9 cellular contexts compared by ENCODE assay signal in the genomic region with DNA sequence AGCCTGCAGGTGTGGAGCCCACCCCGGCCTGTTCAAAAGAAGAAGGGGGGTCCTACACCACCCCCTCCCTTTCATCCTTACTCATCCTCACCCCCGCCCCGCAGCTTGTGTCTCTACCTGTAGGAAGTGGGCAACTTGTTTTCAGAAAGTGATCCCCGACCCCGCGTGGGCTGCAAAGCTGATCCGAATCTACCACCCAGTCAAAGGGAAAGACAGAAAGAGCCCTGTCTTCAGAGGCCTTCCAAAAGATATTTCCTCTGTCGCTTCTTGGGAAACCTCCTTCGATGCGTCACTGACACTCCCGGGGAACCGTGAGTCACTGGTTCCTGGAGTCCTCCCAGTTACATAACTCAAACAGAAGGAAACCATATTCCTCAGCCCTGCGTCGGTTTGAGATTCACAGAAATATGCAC. TPM values are rescaled to one million over a fixed set of nuclear protein-coding genes. Genes with fewer than 3 reads are reported as not detected.
DNase-seq lines count a peak whose midpoint lies in the region; FAIRE-seq and TF ChIP-seq lines count a peak whose summit lies in the region.
"Not testable (repeated sequence)": the region's sequence is repeated elsewhere in the genome, so short reads cannot be mapped to it uniquely, and the experiment has no call there.
"Had no signal": no experiment of that assay in that cellular context is flagged by ENCODE, and none has a peak within 500 bp of the region (broad histone marks: within the 10 kb centered on the region; RNA-seq: fewer than 3 reads in every experiment).

No MANE protein-coding gene starts in this region.

- H3K36me3 ChIP-seq in endothelial cell of umbilical vein (ENCODE audit: control insufficient read depth in 2 of 2, extremely low read depth in 1 of 2, insufficient read depth in 2 of 2, low read length in 2 of 2); kidney (ENCODE audit: control insufficient read depth in 1 of 2, insufficient read depth in 2 of 2, low read length in 2 of 2): not testable (repeated sequence)

- not testable (repeated sequence) for H3K9ac ChIP-seq in endothelial cell of umbilical vein (replicated peaks; ENCODE audit: extremely low read depth, insufficient read depth, low read length); kidney (ENCODE audit: low read length in 2 of 2)

- not testable (repeated sequence) for H2AFZ ChIP-seq in endothelial cell of umbilical vein (ENCODE audit: low read depth, low read length)

- not testable (repeated sequence) for H3K4me2 ChIP-seq in endothelial cell of umbilical vein (ENCODE audit: insufficient read depth, low read length)

- H3K9me3 Mint-ChIP-seq in CD14-positive monocyte; T-helper 2 cell treated with Interferon-gamma antibody and Interleukin-4, amounts not matched to agents 5 μg/mL and 100 μg/mL, for 36 hours: not testable (repeated sequence)

- POLR2A ChIA-PET in endothelial cell of umbilical vein (lab: Charles Lee), result not testable (repeated sequence)

- CTCF ChIA-PET in endothelial cell of umbilical vein (lab: Charles Lee), result not testable (repeated sequence)

- peaks cover 37% of the 10 kb centered on the region for H3K4me1 Mint-ChIP-seq in CD14-positive monocyte
- H3K4me1 Mint-ChIP-seq in T-helper 2 cell treated with Interferon-gamma antibody and Interleukin-4, amounts not matched to agents 5 μg/mL and 100 μg/mL, for 36 hours (ENCODE audit: low read depth), result not testable (repeated sequence)

- BruUV-seq in endothelial cell of umbilical vein (replicated peaks; lab: Mats Ljungman, UMichigan), result not testable (repeated sequence)

- H3K4me1 ChIP-seq in endothelial cell of umbilical vein (ENCODE audit: control insufficient read depth, extremely low read depth, insufficient read depth, low read length); kidney (ENCODE audit: control insufficient read depth in 1 of 2, insufficient read depth in 1 of 2, low read depth in 1 of 2, low read length in 2 of 2): not testable (repeated sequence)

- H3K27me3 Mint-ChIP-seq in CD14-positive monocyte (ENCODE audit: low read depth in 3 of 3); T-helper 2 cell treated with Interferon-gamma antibody and Interleukin-4, amounts not matched to agents 5 μg/mL and 100 μg/mL, for 36 hours (ENCODE audit: low read depth): not testable (repeated sequence)

- not testable (repeated sequence) for H3K36me3 Mint-ChIP-seq in CD14-positive monocyte; T-helper 2 cell treated with Interferon-gamma antibody and Interleukin-4, amounts not matched to agents 5 μg/mL and 100 μg/mL, for 36 hours (ENCODE audit: low read depth)

- TF ChIP-seq POLR2A in endothelial cell of umbilical vein (IDR thresholded peaks at IDR 0.05; ENCODE audit: low read depth, low read length), result not testable (repeated sequence)

- H4K20me1 ChIP-seq in endothelial cell of umbilical vein (replicated peaks; ENCODE audit: control insufficient read depth, extremely low read depth, insufficient read depth, low read length), result not testable (repeated sequence)

- FAIRE-seq in endothelial cell of umbilical vein (lab: Jason Lieb, UNC), result peak; percentile 95
- not testable (repeated sequence) for FAIRE-seq in kidney (lab: Jason Lieb, UNC)

- intact Hi-C loops in CD14-positive monocyte (cut with micrococcal nuclease); endothelial cell of umbilical vein (cut with micrococcal nuclease); kidney (cut with DNase I): not testable (repeated sequence)

- not testable (repeated sequence) for H3K4me3 ChIP-seq in endothelial cell of umbilical vein (replicated peaks in 1 of 3; ENCODE audit: insufficient read depth in 1 of 3, low read depth in 1 of 3, low read length in 3 of 3); kidney (ENCODE audit: low read length in 2 of 2)

- not testable (repeated sequence) for H3K79me2 ChIP-seq in endothelial cell of umbilical vein (ENCODE audit: control insufficient read depth, insufficient read depth, low read length)

- DNase-seq in CD14-positive monocyte (ENCODE audit: low spot score) (peak; percentile 90), Kasumi-1 (lab: John Stamatoyannopoulos, UW) (peak; percentile 45 to 57), kidney (peak; percentile 73), renal cortical epithelial cell (ENCODE audit: low read depth) (peak; percentile 11)
- peak; percentile 49 for DNase-seq in T-helper 2 cell treated with Interferon-gamma antibody and Interleukin-4, amounts not matched to agents 5 μg/mL and 100 μg/mL, for 36 hours (ENCODE audit: low spot score)
- peak; percentile 16 for DNase-seq in activated naive CD4-positive, alpha-beta T cell treated with anti-CD3 and anti-CD28 coated beads, Interleukin-2, amount 50 U/mL, for 16 hours
- DNase-seq in endothelial cell of umbilical vein (ENCODE audit: low read depth, low spot score), result not testable (repeated sequence)
- DNase-seq in stimulated activated naive CD4-positive, alpha-beta T cell treated with Interleukin-2 at 50 U/mL for 16 hours (lab: John Stamatoyannopoulos, UW), result peak; percentile 37

- H3K9me3 ChIP-seq in endothelial cell of umbilical vein (replicated peaks; ENCODE audit: control insufficient read depth, insufficient read depth, low read length); kidney (ENCODE audit: control insufficient read depth in 1 of 2, low read length in 2 of 2): not testable (repeated sequence)

- H3K27ac Mint-ChIP-seq in CD14-positive monocyte, result peak overlapping the region; percentile 89 to 96 (median 94)
- H3K27ac Mint-ChIP-seq in T-helper 2 cell treated with Interferon-gamma antibody and Interleukin-4, amounts not matched to agents 5 μg/mL and 100 μg/mL, for 36 hours, result not testable (repeated sequence)

- peak overlapping the region; percentile 48 to 76 for H3K4me3 Mint-ChIP-seq in CD14-positive monocyte
- not testable (repeated sequence) for H3K4me3 Mint-ChIP-seq in T-helper 2 cell treated with Interferon-gamma antibody and Interleukin-4, amounts not matched to agents 5 μg/mL and 100 μg/mL, for 36 hours

- H3K9me1 ChIP-seq in endothelial cell of umbilical vein (replicated peaks; ENCODE audit: control insufficient read depth, extremely low read depth, insufficient read depth, low read length), result not testable (repeated sequence)

- not testable (repeated sequence) for TF ChIP-seq CTCF in CD14-positive monocyte (IDR thresholded peaks at IDR 0.05); endothelial cell of umbilical vein (IDR thresholded peaks at IDR 0.05; ENCODE audit: extremely low read depth in 1 of 2, insufficient read depth in 1 of 2, low read depth in 1 of 2, low read length in 2 of 2); kidney (IDR thresholded peaks at IDR 0.05; ENCODE audit: borderline replicate concordance, extremely low read depth, insufficient read depth)

- not testable (repeated sequence) for H3K27me3 ChIP-seq in endothelial cell of umbilical vein (ENCODE audit: control insufficient read depth in 2 of 2, insufficient read depth in 2 of 2, low read length in 2 of 2)

- dilution Hi-C loops in endothelial cell of umbilical vein (cut with MboI; ENCODE audit: extremely low pct_ligation_motif_present, low sequenced_read_pairs), result not testable (repeated sequence)

- not testable (repeated sequence) for H3K27ac ChIP-seq in endothelial cell of umbilical vein (ENCODE audit: insufficient read depth, low read depth, low read length); kidney (ENCODE audit: low read depth in 2 of 2, low read length in 2 of 2)

RNA-seq across cellular contexts. Expression of gene CD8B2, which starts 24.3 kb away (rescaled TPM):
- polyA plus RNA-seq in CD14-positive monocyte (under 1 TPM in 1 of 2 donors, not detected in 1; 0.04 TPM), endothelial cell of umbilical vein (not detected in 2 replicates), kidney (ENCODE audit: insufficient read depth, low read depth, low replicate concordance) (0.71 TPM)
- total RNA-seq in endothelial cell of umbilical vein (not detected in 2 replicates), kidney (0.09 TPM), renal cortical epithelial cell (not detected in 2 replicates)
- not detected in 2 replicates for polyA plus RNA-seq in endothelial cell of umbilical vein (2011; cell fraction: cytosol; rRNA removed)
- not detected in 2 replicates for polyA plus RNA-seq in endothelial cell of umbilical vein (2011; cell fraction: nucleus; rRNA removed)
- not detected in 2 replicates for polyA plus RNA-seq in endothelial cell of umbilical vein (2012)
- not detected in 2 replicates for polyA minus RNA-seq in endothelial cell of umbilical vein
- not detected for polyA minus RNA-seq in endothelial cell of umbilical vein (2011; cell fraction: cytosol; rRNA and poly(A)+ RNA removed)
- polyA minus RNA-seq in endothelial cell of umbilical vein (2011; cell fraction: nucleus; rRNA and poly(A)+ RNA removed), result not detected in 2 replicates
- total RNA-seq: H1 had no signal

RNA-seq across cellular contexts. Expression of gene RGPD3, which starts 43.3 kb away (rescaled TPM):
- polyA plus RNA-seq in CD14-positive monocyte, result not detected
- total RNA-seq in endothelial cell of umbilical vein, result not detected in 2 replicates
- 0.02 and 0.04 TPM in 2 replicates for polyA plus RNA-seq in endothelial cell of umbilical vein
- 0.04 and 0.06 TPM in 2 replicates for polyA plus RNA-seq in endothelial cell of umbilical vein (2011; cell fraction: cytosol; rRNA removed)
- 0.18 and 0.41 TPM in 2 replicates for polyA plus RNA-seq in endothelial cell of umbilical vein (2011; cell fraction: nucleus; rRNA removed)
- polyA plus RNA-seq in endothelial cell of umbilical vein (2012), result 0.19 and 0.33 TPM in 2 replicates
- 0.15 and 0.25 TPM in 2 replicates for polyA minus RNA-seq in endothelial cell of umbilical vein
- not detected for polyA minus RNA-seq in endothelial cell of umbilical vein (2011; cell fraction: cytosol; rRNA and poly(A)+ RNA removed)
- polyA minus RNA-seq in endothelial cell of umbilical vein (2011; cell fraction: nucleus; rRNA and poly(A)+ RNA removed), result 0.43 and 0.53 TPM in 2 replicates
- 0.19 TPM for total RNA-seq in kidney
- 0.41 TPM for polyA plus RNA-seq in kidney (ENCODE audit: insufficient read depth, low read depth, low replicate concordance)
- total RNA-seq in renal cortical epithelial cell, result 0.55 and 1.0 TPM in 2 replicates
